ENCODE assay signal across 23 cellular contexts in the genomic region with DNA sequence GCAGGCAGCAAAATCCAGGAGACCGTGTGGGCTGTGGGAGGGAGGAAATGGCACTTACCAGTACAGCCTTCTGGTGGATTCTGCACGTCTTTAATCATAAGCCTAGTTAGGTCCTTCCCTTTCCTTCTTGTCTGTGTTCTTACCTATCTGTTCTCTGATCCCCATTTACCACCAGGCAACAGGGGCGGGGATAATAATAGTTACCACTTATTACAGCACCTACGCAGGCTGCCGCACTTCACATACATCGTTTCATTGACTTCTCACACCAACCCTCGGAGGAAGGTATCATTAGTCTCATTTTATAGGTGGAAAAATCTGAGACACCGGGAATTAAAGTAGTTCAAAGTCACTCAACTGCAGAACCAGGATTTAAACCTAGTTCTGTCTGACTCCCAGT. TPM values are rescaled to one million over a fixed set of nuclear protein-coding genes. Genes with fewer than 3 reads are reported as not detected.
"Had no signal": no experiment of that assay in that cellular context is flagged by ENCODE, and none has a peak within 500 bp of the region (broad histone marks: within the 10 kb centered on the region; RNA-seq: fewer than 3 reads in every experiment).

No MANE protein-coding gene starts in this region.

- H3K36me3 Mint-ChIP-seq: activated CD4-positive, alpha-beta memory T cell treated with anti-CD3 and anti-CD28 coated beads for 36 hours; activated naive CD8-positive, alpha-beta T cell treated with anti-CD3 and anti-CD28 coated beads for 36 hours; naive B cell; neural progenitor cell had no signal

- H3K9me3 Mint-ChIP-seq: activated CD4-positive, alpha-beta memory T cell treated with anti-CD3 and anti-CD28 coated beads for 36 hours; activated naive CD8-positive, alpha-beta T cell treated with anti-CD3 and anti-CD28 coated beads for 36 hours; activated T-helper 17 cell treated with anti-CD3 and anti-CD28 coated beads, Interleukin-2, amount 50 U/mL, for 72 hours; endodermal cell; naive B cell had no signal

- H3K9me3 ChIP-seq: left lung, mucosa of descending colon, pancreas, sigmoid colon, thyroid gland had no signal

- H3K27ac Mint-ChIP-seq: activated CD4-positive, alpha-beta memory T cell treated with anti-CD3 and anti-CD28 coated beads for 36 hours; activated naive CD8-positive, alpha-beta T cell treated with anti-CD3 and anti-CD28 coated beads for 36 hours; activated T-helper 17 cell treated with anti-CD3 and anti-CD28 coated beads, Interleukin-2, amount 50 U/mL, for 72 hours; naive B cell; neural progenitor cell had no signal

- DNase-seq: activated CD4-positive, alpha-beta memory T cell treated with anti-CD3 and anti-CD28 coated beads for 36 hours; activated CD4-positive, alpha-beta T cell treated with anti-CD3 and anti-CD28 coated beads for 4 hours; activated naive CD4-positive, alpha-beta T cell; activated naive CD8-positive, alpha-beta T cell treated with anti-CD3 and anti-CD28 coated beads for 36 hours; activated T-cell treated with anti-CD3 and anti-CD28 coated beads, Interleukin-2, amount 50 U/mL, for 1 hour; amniotic stem cell; endodermal cell; kidney; naive B cell; pancreas; sigmoid colon; stimulated activated CD8-positive, alpha-beta memory T cell treated with anti-CD3 and anti-CD28 coated beads, Interleukin-4, amount 100 ng/mL, for 48 hours; stimulated activated naive CD4-positive, alpha-beta T cell treated with Interleukin-2 at 50 U/mL for 16 hours; T-helper 2 cell; thyroid gland had no signal

- H3K36me3 ChIP-seq: left lung, neural progenitor cell, pancreas, sigmoid colon, thyroid gland had no signal

- H3K27me3 Mint-ChIP-seq: activated CD4-positive, alpha-beta memory T cell treated with anti-CD3 and anti-CD28 coated beads for 36 hours; activated naive CD8-positive, alpha-beta T cell treated with anti-CD3 and anti-CD28 coated beads for 36 hours; activated T-helper 17 cell treated with anti-CD3 and anti-CD28 coated beads, Interleukin-2, amount 50 U/mL, for 72 hours had no signal

- H3K27me3 ChIP-seq: pancreas, sigmoid colon, thyroid gland had no signal

- H3K4me3 Mint-ChIP-seq: activated CD4-positive, alpha-beta memory T cell treated with anti-CD3 and anti-CD28 coated beads for 36 hours; activated naive CD8-positive, alpha-beta T cell treated with anti-CD3 and anti-CD28 coated beads for 36 hours; activated T-helper 17 cell treated with anti-CD3 and anti-CD28 coated beads, Interleukin-2, amount 50 U/mL, for 72 hours; endodermal cell; neural progenitor cell had no signal

- ATAC-seq: activated T-helper 17 cell treated with anti-CD3 and anti-CD28 coated beads, Interleukin-2, amount 50 U/mL, for 72 hours; left lung; mucosa of descending colon; pancreas had no signal

- H3K27ac ChIP-seq: neural progenitor cell, pancreas, sigmoid colon, thyroid gland had no signal

- H3K4me3 ChIP-seq: left lung, mucosa of descending colon, neural progenitor cell, pancreas, sigmoid colon, thyroid gland had no signal

RNA-seq across cellular contexts. Expression of a gene that starts 30.1 kb away (rescaled TPM):
- total RNA-seq: activated CD4-positive, alpha-beta memory T cell treated with anti-CD3 and anti-CD28 coated beads for 36 hours; activated naive CD8-positive, alpha-beta T cell treated with anti-CD3 and anti-CD28 coated beads for 36 hours; activated T-helper 17 cell treated with anti-CD3 and anti-CD28 coated beads, Interleukin-2, amount 50 U/mL, for 72 hours; epithelial cell of proximal tubule; frontal cortex; kidney; left lung; lung microvascular endothelial cell; pancreas; pulmonary artery endothelial cell; sigmoid colon; thyroid gland had no signal
- polyA plus RNA-seq: pancreas, sigmoid colon had no signal
